ENCODE assay signal across 8 cellular contexts in genomic region chr4:87073570-87074470, GRCh38.
DNase-seq lines count a peak whose midpoint lies in the region; ATAC-seq and TF ChIP-seq lines count a peak whose summit lies in the region.

No MANE protein-coding gene starts in this region.

- no peaks in the 10 kb centered on the region for H3K27me3 ChIP-seq in right atrium auricular region

- DNase-seq in NK-92 treated with Interleukin-12 subunit alpha and Interleukin-12 subunit beta, amount 100 ng/mL, for 24 hours (lab: John Stamatoyannopoulos, UW), result peak; percentile 7
- DNase-seq in NK-92 (lab: John Stamatoyannopoulos, UW; ENCODE audit: unreplicated experiment) (no peak), NCI-H748 treated with DMSO at 0.1 percent for 48 hours (lab: John Stamatoyannopoulos, UW) (peak; percentile 58), right atrium auricular region (ENCODE audit: low spot score) (no peak), UCSD-AML1 (lab: John Stamatoyannopoulos, UW; ENCODE audit: unreplicated experiment) (no peak)
- DNase-seq in activated T-helper 1 cell treated with anti-CD3 and anti-CD28 coated beads, Interleukin-12 subunit alpha, Interleukin-12 subunit beta, Interleukin-2, Interleukin-4 antibody, amounts not matched to agents 30 ng/mL and 10 ng/mL and 1 ng/mL, durations not matched to agents 14 hours and 24 hours and 36 hours (ENCODE audit: low spot score), result peak; percentile 20
- DNase-seq in stimulated activated CD4-positive, alpha-beta T cell treated with anti-CD3 and anti-CD28 coated beads, Interleukin-2, amount 100 ng/mL, for 24 hours, result peak; percentile 56 to 69

- H3K27ac ChIP-seq in right atrium auricular region, result peak overlapping the region; percentile 64 to 67

- peak overlapping the region; percentile 77 for H3K4me3 Mint-ChIP-seq in activated T-helper 1 cell treated with anti-CD3 and anti-CD28 coated beads, Interleukin-12 subunit alpha, Interleukin-12 subunit beta, Interleukin-2, Interleukin-4 antibody, amounts not matched to agents 30 ng/mL and 10 ng/mL and 1 ng/mL, durations not matched to agents 14 hours and 24 hours and 36 hours

- H3K9me3 ChIP-seq in right atrium auricular region, result no peaks in the 10 kb centered on the region

- no peaks in the 10 kb centered on the region for H3K36me3 ChIP-seq in right atrium auricular region

- H3K4me3 ChIP-seq in right atrium auricular region, result peak overlapping the region in 1 of 2 donors; percentile 0

- intact Hi-C loops in activated T-helper 1 cell treated with anti-CD3 and anti-CD28 coated beads, Interleukin-12 subunit alpha, Interleukin-12 subunit beta, Interleukin-2, Interleukin-4 antibody, amounts not matched to agents 30 ng/mL and 10 ng/mL and 1 ng/mL, durations not matched to agents 14 hours and 24 hours and 36 hours (cut with micrococcal nuclease), result loop anchor here (1.0 kb wide), 5 partner anchors 8 to 138 kb away; no protein-coding TSS in a partner anchor

- H3K9me3 Mint-ChIP-seq in activated T-helper 1 cell treated with anti-CD3 and anti-CD28 coated beads, Interleukin-12 subunit alpha, Interleukin-12 subunit beta, Interleukin-2, Interleukin-4 antibody, amounts not matched to agents 30 ng/mL and 10 ng/mL and 1 ng/mL, durations not matched to agents 14 hours and 24 hours and 36 hours, result no peaks in the 10 kb centered on the region

- H3K4me1 ChIP-seq in right atrium auricular region, result peaks cover 0 to 92% of the 10 kb centered on the region in 2 donors

- peaks cover 14% of the 10 kb centered on the region for H3K36me3 Mint-ChIP-seq in activated T-helper 1 cell treated with anti-CD3 and anti-CD28 coated beads, Interleukin-12 subunit alpha, Interleukin-12 subunit beta, Interleukin-2, Interleukin-4 antibody, amounts not matched to agents 30 ng/mL and 10 ng/mL and 1 ng/mL, durations not matched to agents 14 hours and 24 hours and 36 hours (ENCODE audit: low read depth)

- peak; percentile 85 for ATAC-seq in HG03095 (IDR thresholded peaks at IDR 0.05; ENCODE audit: unreplicated experiment)

- no peaks in the 10 kb centered on the region for H3K27me3 Mint-ChIP-seq in activated T-helper 1 cell treated with anti-CD3 and anti-CD28 coated beads, Interleukin-12 subunit alpha, Interleukin-12 subunit beta, Interleukin-2, Interleukin-4 antibody, amounts not matched to agents 30 ng/mL and 10 ng/mL and 1 ng/mL, durations not matched to agents 14 hours and 24 hours and 36 hours (ENCODE audit: insufficient read depth)

- H3K27ac Mint-ChIP-seq in activated T-helper 1 cell treated with anti-CD3 and anti-CD28 coated beads, Interleukin-12 subunit alpha, Interleukin-12 subunit beta, Interleukin-2, Interleukin-4 antibody, amounts not matched to agents 30 ng/mL and 10 ng/mL and 1 ng/mL, durations not matched to agents 14 hours and 24 hours and 36 hours, result peak overlapping the region; percentile 78

- peaks cover 37% of the 10 kb centered on the region for H3K4me1 Mint-ChIP-seq in activated T-helper 1 cell treated with anti-CD3 and anti-CD28 coated beads, Interleukin-12 subunit alpha, Interleukin-12 subunit beta, Interleukin-2, Interleukin-4 antibody, amounts not matched to agents 30 ng/mL and 10 ng/mL and 1 ng/mL, durations not matched to agents 14 hours and 24 hours and 36 hours (ENCODE audit: low read depth)

- no peak for TF ChIP-seq CTCF in right atrium auricular region (IDR thresholded peaks at IDR 0.05)

Comparison
In these comparisons a context has a peak if more than half of its experiments do, and no peak if none do; other contexts are left out.
1. DNase-seq: peak in NK-92 treated with Interleukin-12 subunit alpha and Interleukin-12 subunit beta, amount 100 ng/mL, for 24 hours (single experiment), NCI-H748 treated with DMSO at 0.1 percent for 48 hours (single experiment), activated T-helper 1 cell treated with anti-CD3 and anti-CD28 coated beads, Interleukin-12 subunit alpha, Interleukin-12 subunit beta, Interleukin-2, Interleukin-4 antibody, amounts not matched to agents 30 ng/mL and 10 ng/mL and 1 ng/mL, durations not matched to agents 14 hours and 24 hours and 36 hours (single experiment) and stimulated activated CD4-positive, alpha-beta T cell treated with anti-CD3 and anti-CD28 coated beads, Interleukin-2, amount 100 ng/mL, for 24 hours (2 of 2); none in NK-92 (single experiment), right atrium auricular region (single experiment) and UCSD-AML1 (single experiment).